9 cellular contexts compared by ENCODE assay signal in the genomic region with DNA sequence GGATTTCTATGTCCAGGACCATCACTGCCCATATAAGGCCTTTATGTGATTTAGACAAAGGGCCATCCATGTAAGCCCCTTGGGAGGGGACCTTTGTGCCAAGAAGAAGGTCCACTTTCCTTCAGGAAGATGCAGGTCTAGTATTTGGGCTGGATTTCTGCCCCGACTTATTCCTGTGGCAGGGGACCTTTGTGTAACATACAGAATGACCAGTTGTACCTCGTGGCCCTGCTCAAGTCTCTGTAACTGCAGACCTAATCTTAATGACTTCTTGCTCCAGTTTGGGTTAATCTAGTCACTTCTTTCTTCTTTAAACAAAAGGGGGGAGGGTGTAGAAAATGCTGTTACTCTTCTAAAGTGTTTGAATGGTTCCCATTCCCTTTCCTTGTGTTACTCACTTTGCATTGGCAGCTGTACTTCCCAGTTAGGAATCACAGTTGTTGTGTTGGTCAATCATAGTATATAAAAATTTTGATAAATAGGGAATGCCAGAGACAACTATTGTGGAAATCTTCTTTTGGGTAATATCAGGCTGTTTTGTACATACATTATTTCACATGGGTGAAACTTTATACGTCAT. TPM values are rescaled to one million over a fixed set of nuclear protein-coding genes. Genes with fewer than 3 reads are reported as not detected.
DNase-seq lines count a peak whose midpoint lies in the region; ATAC-seq and TF ChIP-seq lines count a peak whose summit lies in the region.
"Had no signal": no experiment of that assay in that cellular context is flagged by ENCODE, and none has a peak within 500 bp of the region (broad histone marks: within the 10 kb centered on the region; RNA-seq: fewer than 3 reads in every experiment).

No MANE protein-coding gene starts in this region.

- H2AFZ ChIP-seq in IMR-90 (replicated peaks; ENCODE audit: low read length, poor library complexity), result no peak overlapping the region

- H3K4ac ChIP-seq in IMR-90 (ENCODE audit: low read depth, low read length), result peak overlapping the region; percentile 88

- peak overlapping the region; percentile 17 to 74; a peak in 2 of 4 replicates for H4K8ac ChIP-seq in IMR-90 (ENCODE audit: low read depth in 2 of 2, low read length in 2 of 2)

- peak overlapping the region; percentile 5 for H3K9ac ChIP-seq in IMR-90 (ENCODE audit: low read depth, low read length)
- peak overlapping the region; percentile 17 to 66 (median 46) for H3K9ac ChIP-seq in skeletal muscle tissue (ENCODE audit: low read depth in 1 of 3, low read length in 3 of 3)

- peak overlapping the region; percentile 59 for H2AK9ac ChIP-seq in IMR-90 (replicated peaks; ENCODE audit: low read depth, low read length, poor library complexity)

- peaks cover 9% of the 10 kb centered on the region; the same call in 1 of the 2 replicates for H4K20me1 ChIP-seq in IMR-90 (ENCODE audit: insufficient read depth, low read length)

- H2BK20ac ChIP-seq in IMR-90 (ENCODE audit: low read depth, low read length), result peak overlapping the region; percentile 88

- TF ChIP-seq POLR2A in IMR-90 (IDR thresholded peaks at IDR 0.05; ENCODE audit: low read depth, low read length) (no peak), erythroblast (IDR thresholded peaks at IDR 0.05; ENCODE audit: low read length) (no peak)

- peak overlapping the region; percentile 97 for H3K18ac ChIP-seq in IMR-90 (ENCODE audit: low read depth, low read length)

- peaks cover 8 to 31% of the 10 kb centered on the region in 2 experiments for H3K79me1 ChIP-seq in IMR-90 (ENCODE audit: low read depth in 1 of 2, low read length in 2 of 2)

- ATAC-seq in IMR-90 (ENCODE audit: low read depth), result no peak; the same call in 1 of the 2 replicates
- ATAC-seq in stimulated activated naive CD8-positive, alpha-beta T cell treated with anti-CD3 and anti-CD28 coated beads, Interleukin-15, Interleukin-2, amounts not matched to agents 100 U/mL and 50 U/mL, for 24 hours, result no peak

- H3K4me3 ChIP-seq in IMR-90 (ENCODE audit: insufficient read depth, low read depth, low read length) (no peak overlapping the region), brain microvascular endothelial cell (ENCODE audit: low read depth, low read length) (no peak overlapping the region), skeletal muscle tissue (ENCODE audit: low read length in 3 of 3) (no peak overlapping the region)

- intact Hi-C loops in IMR-90 (cut with micrococcal nuclease), result loop anchor here (2.0 kb wide), 1 partner anchor 55 kb away; a partner anchor contains a TSS

- no TSS peak for BruUV-seq in IMR-90 (replicated peaks; lab: Mats Ljungman, UMichigan)

- H3K23ac ChIP-seq in IMR-90 (ENCODE audit: low read depth, low read length), result peak overlapping the region; percentile 77

- H3K9me3 ChIP-seq in IMR-90 (ENCODE audit: control insufficient read depth, insufficient read depth, low read length) (no peaks in the 10 kb centered on the region), skeletal muscle tissue (ENCODE audit: control insufficient read depth in 3 of 3, low read length in 3 of 3) (no peaks in the 10 kb centered on the region)

- dilution Hi-C loops in IMR-90 (cut with HindIII; ENCODE audit: low sequenced_read_pairs, unreplicated experiment), result no loop called here

- peaks cover 10% of the 10 kb centered on the region for H3K9me1 ChIP-seq in IMR-90 (ENCODE audit: insufficient read depth, low read length)

- H3K27ac ChIP-seq in IMR-90 (ENCODE audit: insufficient read depth, low read length) (peak overlapping the region; percentile 91), brain microvascular endothelial cell (peak overlapping the region; percentile 98), layer of hippocampus (ENCODE audit: low read depth, low read length) (peak overlapping the region; percentile 16), skeletal muscle tissue (ENCODE audit: low read depth, low read length) (peak overlapping the region; percentile 99)

- WGBS in IMR-90 (ENCODE audit: extremely low coverage in 2 of 2, insufficient read length in 1 of 2), 2 experiments, result 60% methylated on average over 1 of the region's 3 CpGs; no CpG with 5 or more reads in 1 of the 2 experiments

- H3K56ac ChIP-seq in IMR-90 (ENCODE audit: extremely low read depth, insufficient read depth, low read length), result peak overlapping the region; percentile 12

- TF ChIP-seq CTCF in IMR-90 (conservative IDR thresholded peaks at IDR 0.05; ENCODE audit: low read depth, low read length) (no peak), brain microvascular endothelial cell (IDR thresholded peaks at IDR 0.05; ENCODE audit: low read depth, low read length, missing control alignments) (no peak)

- DNase-seq in IMR-90 (no peak), brain microvascular endothelial cell (peak; percentile 12), NCI-H524 (lab: John Stamatoyannopoulos, UW) (no peak), putamen (ENCODE audit: low spot score) (no peak), erythroblast (lab: John Stamatoyannopoulos, UW) (no peak)
- DNase-seq in stimulated activated naive CD8-positive, alpha-beta T cell treated with anti-CD3 and anti-CD28 coated beads, Interleukin-15, Interleukin-2, amounts not matched to agents 100 U/mL and 50 U/mL, for 24 hours, result no peak
- DNase-seq: activated CD4-positive, alpha-beta T cell treated with anti-CD3 and anti-CD28 coated beads, Interleukin-2, amount 50 U/mL, for 4 hours had no signal

- peak overlapping the region; percentile 67 for H4K91ac ChIP-seq in IMR-90 (ENCODE audit: insufficient read depth, low read depth, low read length)

- H3K27me3 ChIP-seq in IMR-90 (ENCODE audit: control insufficient read depth, insufficient read depth, low read length) (no peaks in the 10 kb centered on the region), brain microvascular endothelial cell (replicated peaks) (no peaks in the 10 kb centered on the region), layer of hippocampus (ENCODE audit: control insufficient read depth, insufficient read depth, low read length) (no peaks in the 10 kb centered on the region), skeletal muscle tissue (ENCODE audit: control insufficient read depth in 3 of 3, insufficient read depth in 3 of 3, low read length in 3 of 3) (no peaks in the 10 kb centered on the region)

- H2AK5ac ChIP-seq in IMR-90 (ENCODE audit: low read depth, low read length), result peak overlapping the region; percentile 94

- CTCF ChIA-PET in IMR-90 (lab: Yijun Ruan, JAX), result interaction anchor here (1.2 kb wide), 1 partner anchor 59 kb away, joined by 7 read pairs; no protein-coding TSS in a partner anchor

- H3K4me1 ChIP-seq in IMR-90 (ENCODE audit: control insufficient read depth, insufficient read depth, low read length) (peaks cover 15% of the 10 kb centered on the region), skeletal muscle tissue (ENCODE audit: control insufficient read depth in 3 of 3, insufficient read depth in 3 of 3, low read length in 3 of 3) (peaks cover 29 to 45% (median 37%) of the 10 kb centered on the region in 3 donors)

- H3K36me3 ChIP-seq in IMR-90 (ENCODE audit: control insufficient read depth, insufficient read depth, low read length), result no peaks in the 10 kb centered on the region
- H3K36me3 ChIP-seq in brain microvascular endothelial cell (replicated peaks), result no peaks in the 10 kb centered on the region
- no peaks in the 10 kb centered on the region for H3K36me3 ChIP-seq in skeletal muscle tissue (ENCODE audit: control insufficient read depth in 3 of 3, insufficient read depth in 3 of 3, low read length in 3 of 3)

- peak overlapping the region; percentile 96 for H4K5ac ChIP-seq in IMR-90 (ENCODE audit: low read depth, low read length)

- in situ Hi-C loops in IMR-90 (cut with MboI; ENCODE audit: low sequenced_read_pairs), result no loop called here
- in situ Hi-C loops in brain microvascular endothelial cell (cut with HindIII; ENCODE audit: low pct_ligation_motif_present, low sequenced_read_pairs), result no loop called here

- POLR2A ChIA-PET in IMR-90 (lab: Charles Lee; ENCODE audit: unreplicated experiment), result no interaction called here

- peak overlapping the region; percentile 91 for H2BK120ac ChIP-seq in IMR-90 (ENCODE audit: low read depth, low read length)

- TF ChIP-seq RAD21 in IMR-90 (IDR thresholded peaks at IDR 0.05; ENCODE audit: low read length), result no peak

- H2BK5ac ChIP-seq in IMR-90 (ENCODE audit: low read depth, low read length, poor library complexity, severe bottlenecking), result peak overlapping the region; percentile 91

- peak overlapping the region; percentile 72 for H3K4me2 ChIP-seq in IMR-90 (ENCODE audit: low read depth, low read length)

- H2BK15ac ChIP-seq in IMR-90 (ENCODE audit: low read depth, low read length), result peak overlapping the region; percentile 81; the same call in 2 of the 3 replicates

- H3K14ac ChIP-seq in IMR-90 (replicated peaks; ENCODE audit: low read depth, low read length), result peak overlapping the region; percentile 82

TF ChIP-seq in IMR-90, 13 proteins besides CTCF, POLR2A, EP300 and RAD21 (continues in another document):
- TF ChIP-seq NFE2L2 (IDR thresholded peaks at IDR 0.05; ENCODE audit: low read depth, low read length), result no peak
- no peak for TF ChIP-seq MXI1 (IDR thresholded peaks at IDR 0.05; ENCODE audit: borderline replicate concordance, low read depth, low read length)
- TF ChIP-seq, protein P1, sequence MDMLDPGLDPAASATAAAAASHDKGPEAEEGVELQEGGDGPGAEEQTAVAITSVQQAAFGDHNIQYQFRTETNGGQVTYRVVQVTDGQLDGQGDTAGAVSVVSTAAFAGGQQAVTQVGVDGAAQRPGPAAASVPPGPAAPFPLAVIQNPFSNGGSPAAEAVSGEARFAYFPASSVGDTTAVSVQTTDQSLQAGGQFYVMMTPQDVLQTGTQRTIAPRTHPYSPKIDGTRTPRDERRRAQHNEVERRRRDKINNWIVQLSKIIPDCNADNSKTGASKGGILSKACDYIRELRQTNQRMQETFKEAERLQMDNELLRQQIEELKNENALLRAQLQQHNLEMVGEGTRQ (IDR thresholded peaks at IDR 0.05; ENCODE audit: low read depth, low read length), result no peak
- TF ChIP-seq RFX5 (IDR thresholded peaks at IDR 0.05; ENCODE audit: low read depth, low read length), result no peak
- no peak for TF ChIP-seq MAFK (IDR thresholded peaks at IDR 0.05; ENCODE audit: low read depth, low read length)
- no peak for TF ChIP-seq RCOR1 (IDR thresholded peaks at IDR 0.05; ENCODE audit: insufficient replicate concordance, low read length)
- no peak for TF ChIP-seq MAZ (IDR thresholded peaks at IDR 0.05; ENCODE audit: borderline replicate concordance, low read depth, low read length)
- no peak for TF ChIP-seq SMC3 (IDR thresholded peaks at IDR 0.05; ENCODE audit: low read depth, low read length)

RNA-seq across cellular contexts. Expression of a gene that starts 54.2 kb away (rescaled TPM):
- total RNA-seq in IMR-90 (2012; rRNA removed) (16.3 and 21.4 TPM in 2 replicates), skeletal muscle tissue (19.8 TPM)
- 3.9 and 5.7 TPM in 2 replicates for polyA plus RNA-seq in IMR-90 (2012; rRNA removed)
- 0.84 and 1.6 TPM in 2 replicates for polyA plus RNA-seq in IMR-90 (2012; cell fraction: cytosol; rRNA removed)
- 0.77 and 4.0 TPM in 2 replicates for polyA plus RNA-seq in IMR-90 (2012; cell fraction: nucleus; rRNA removed; ENCODE audit: low replicate concordance)

RNA-seq across cellular contexts. Expression of a gene that starts 54.8 kb away (rescaled TPM):
- total RNA-seq in IMR-90 (2012; rRNA removed) (5.2 and 10.3 TPM in 2 replicates), skeletal muscle tissue (24.5 TPM)
- 13.4 and 16.1 TPM in 2 replicates for polyA plus RNA-seq in IMR-90 (2012; rRNA removed)
- 1.9 and 2.5 TPM in 2 replicates for polyA plus RNA-seq in IMR-90 (2012; cell fraction: cytosol; rRNA removed)
- 2.7 and 27.0 TPM in 2 replicates for polyA plus RNA-seq in IMR-90 (2012; cell fraction: nucleus; rRNA removed; ENCODE audit: low replicate concordance)

Comparison
In these comparisons a context has a peak if more than half of its experiments do, and no peak if none do; other contexts are left out.
1. H3K27ac ChIP-seq: peak in every context shown above with its lines; median percentile 99 in skeletal muscle tissue; 98 in brain microvascular endothelial cell; 91 in IMR-90; 16 in layer of hippocampus.